In the genomic region with DNA sequence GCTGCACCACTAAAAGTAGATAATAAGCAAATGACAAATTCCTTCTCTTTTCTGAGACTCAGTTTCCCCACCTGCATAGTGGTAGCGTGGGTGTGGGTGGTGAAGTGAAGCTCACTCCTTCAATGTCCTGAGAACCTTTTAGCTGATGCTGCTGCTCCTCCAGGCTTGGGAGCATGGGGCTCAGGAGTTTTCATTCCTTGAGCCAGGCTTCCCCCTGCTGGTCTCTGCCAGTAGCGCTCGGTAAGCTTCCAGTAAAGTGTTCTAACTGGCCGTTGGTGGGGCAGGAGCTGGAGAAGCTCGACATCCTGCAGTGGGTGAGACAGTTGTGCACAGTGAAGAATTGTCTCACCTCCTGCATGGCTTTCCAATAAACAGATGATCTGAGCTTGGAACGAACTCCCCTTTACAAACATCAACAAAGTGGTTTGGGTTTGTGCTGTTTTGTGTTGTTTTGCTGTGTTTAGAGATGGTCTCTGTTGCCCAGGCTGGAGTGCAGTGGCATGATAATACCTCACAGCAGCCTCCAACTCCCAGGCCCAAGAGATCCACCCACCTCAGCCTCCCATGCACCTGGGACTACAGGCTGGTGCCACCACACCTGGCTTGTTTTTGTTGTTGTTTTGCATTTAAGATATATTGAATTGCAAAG, we compare ENCODE assay signal across 8 cellular contexts. TPM values are rescaled to one million over a fixed set of nuclear protein-coding genes. Genes with fewer than 3 reads are reported as not detected.
DNase-seq lines count a peak whose midpoint lies in the region; ATAC-seq, FAIRE-seq and TF ChIP-seq lines count a peak whose summit lies in the region.

No MANE protein-coding gene starts in this region.

- no peaks in the 10 kb centered on the region for H3K36me3 ChIP-seq in bronchial epithelial cell (ENCODE audit: control insufficient read depth, insufficient read depth, low read length)

- no peak for FAIRE-seq in bronchial epithelial cell (lab: Jason Lieb, UNC)

- DNase-seq in AG20443 (ENCODE audit: low spot score) (peak; percentile 93), NCI-H2196 treated with DMSO at 0.1 percent for 48 hours (lab: John Stamatoyannopoulos, UW; ENCODE audit: unreplicated experiment) (peak; percentile 60), bronchial epithelial cell (ENCODE audit: low read depth) (peak; percentile 77), kidney glomerular epithelial cell (lab: John Stamatoyannopoulos, UW) (peak; percentile 73)
- DNase-seq in stimulated activated CD4-positive, alpha-beta T cell treated with anti-CD3 and anti-CD28 coated beads, Interleukin-2, amount 100 ng/mL, for 48 hours = peak; percentile 60 to 72

- ATAC-seq in GM18870 (IDR thresholded peaks at IDR 0.05; ENCODE audit: unreplicated experiment) (peak; percentile 93), HG03095 (IDR thresholded peaks at IDR 0.05; ENCODE audit: unreplicated experiment) (peak; percentile 93)

- TF ChIP-seq CTCF in WI38 (IDR thresholded peaks at IDR 0.05; ENCODE audit: low read depth, low read length) (peak; percentile 95), bronchial epithelial cell (IDR thresholded peaks at IDR 0.05; ENCODE audit: insufficient read depth, low read length, severe bottlenecking) (peak; percentile 96)

- H3K4me3 ChIP-seq in WI38 (ENCODE audit: low read depth, low read length) (no peak overlapping the region), bronchial epithelial cell (ENCODE audit: low read depth, low read length) (no peak overlapping the region)

- no peaks in the 10 kb centered on the region for H3K27me3 ChIP-seq in bronchial epithelial cell (ENCODE audit: control insufficient read depth, insufficient read depth, low read length)

RNA-seq across cellular contexts. Expression of a gene that starts 34.6 kb away (rescaled TPM):
- total RNA-seq in bronchial epithelial cell = 10.5 and 22.6 TPM in 2 replicates
